In genomic region chr17:51439395-51440229, GRCh38 we compare ENCODE assay signal across 11 cellular contexts.
DNase-seq lines count a peak whose midpoint lies in the region; ATAC-seq and TF ChIP-seq lines count a peak whose summit lies in the region.
"Had no signal": no experiment of that assay in that cellular context is flagged by ENCODE, and none has a peak within 500 bp of the region (broad histone marks: within the 10 kb centered on the region; RNA-seq: fewer than 3 reads in every experiment).

No MANE protein-coding gene starts in this region.

- H3K27me3 Mint-ChIP-seq in CD8-positive, alpha-beta T cell (ENCODE audit: low read depth), result peaks cover 4% of the 10 kb centered on the region
- H3K27me3 Mint-ChIP-seq in activated T-helper 1 cell treated with anti-CD3 and anti-CD28 coated beads, Interleukin-12 subunit alpha, Interleukin-12 subunit beta, Interleukin-2, Interleukin-4 antibody, amounts not matched to agents 30 ng/mL and 10 ng/mL and 1 ng/mL, durations not matched to agents 14 hours and 24 hours and 36 hours (ENCODE audit: insufficient read depth), result no peaks in the 10 kb centered on the region

- CTCF ChIA-PET in CD8-positive, alpha-beta T cell (lab: Charles Lee), result no interaction called here
- CTCF ChIA-PET in HEK293T (lab: Yijun Ruan, JAX), result interaction anchor here (0.6 kb wide), 1 partner anchor 15 kb away, joined by 3 read pairs; no protein-coding TSS in a partner anchor

- no peak for DNase-seq in CD8-positive, alpha-beta T cell
- DNase-seq in NCI-H128 (lab: John Stamatoyannopoulos, UW; ENCODE audit: unreplicated experiment) (peak; percentile 9), kidney tubule cell (ENCODE audit: low spot score) (peak; percentile 63), HEK293T (ENCODE audit: extremely low spot score) (no peak), SW 1271 (lab: John Stamatoyannopoulos, UW) (no peak)
- DNase-seq in activated T-helper 1 cell treated with anti-CD3 and anti-CD28 coated beads, Interleukin-12 subunit alpha, Interleukin-12 subunit beta, Interleukin-2, Interleukin-4 antibody, amounts not matched to agents 30 ng/mL and 10 ng/mL and 1 ng/mL, durations not matched to agents 14 hours and 24 hours and 36 hours (ENCODE audit: low spot score), result no peak
- DNase-seq: cerebellar nuclear complex had no signal

- no peaks in the 10 kb centered on the region for H3K9me3 ChIP-seq in CD8-positive, alpha-beta T cell (ENCODE audit: low read length)

- no peaks in the 10 kb centered on the region for H3K36me3 ChIP-seq in CD8-positive, alpha-beta T cell (ENCODE audit: insufficient read depth, low read length)

- peaks cover 12% of the 10 kb centered on the region for H3K4me1 Mint-ChIP-seq in CD8-positive, alpha-beta T cell (ENCODE audit: low read depth)
- H3K4me1 Mint-ChIP-seq in activated T-helper 1 cell treated with anti-CD3 and anti-CD28 coated beads, Interleukin-12 subunit alpha, Interleukin-12 subunit beta, Interleukin-2, Interleukin-4 antibody, amounts not matched to agents 30 ng/mL and 10 ng/mL and 1 ng/mL, durations not matched to agents 14 hours and 24 hours and 36 hours (ENCODE audit: low read depth), result peaks cover 30% of the 10 kb centered on the region

- no peak overlapping the region for H3K27ac ChIP-seq in CD8-positive, alpha-beta T cell (ENCODE audit: low read depth, low read length)

- H3K9me3 Mint-ChIP-seq in CD8-positive, alpha-beta T cell, result no peaks in the 10 kb centered on the region
- peaks cover 6% of the 10 kb centered on the region for H3K9me3 Mint-ChIP-seq in activated T-helper 1 cell treated with anti-CD3 and anti-CD28 coated beads, Interleukin-12 subunit alpha, Interleukin-12 subunit beta, Interleukin-2, Interleukin-4 antibody, amounts not matched to agents 30 ng/mL and 10 ng/mL and 1 ng/mL, durations not matched to agents 14 hours and 24 hours and 36 hours
- H3K9me3 Mint-ChIP-seq: activated T-helper 2 cell treated with anti-CD3 and anti-CD28 coated beads, Interferon-gamma antibody, Interleukin-2, Interleukin-4, amounts not matched to agents 10 μg/mL and 5 μg/mL and 100 μg/mL, durations not matched to agents 14 hours and 24 hours and 36 hours had no signal

- no peak overlapping the region for H3K4me3 ChIP-seq in CD8-positive, alpha-beta T cell (ENCODE audit: low read depth, low read length)
- H3K4me3 ChIP-seq: lung had no signal

- no peak overlapping the region for H3K27ac Mint-ChIP-seq in CD8-positive, alpha-beta T cell
- H3K27ac Mint-ChIP-seq in activated T-helper 1 cell treated with anti-CD3 and anti-CD28 coated beads, Interleukin-12 subunit alpha, Interleukin-12 subunit beta, Interleukin-2, Interleukin-4 antibody, amounts not matched to agents 30 ng/mL and 10 ng/mL and 1 ng/mL, durations not matched to agents 14 hours and 24 hours and 36 hours, result peak overlapping the region; percentile 15
- H3K27ac Mint-ChIP-seq: activated T-helper 2 cell treated with anti-CD3 and anti-CD28 coated beads, Interferon-gamma antibody, Interleukin-2, Interleukin-4, amounts not matched to agents 10 μg/mL and 5 μg/mL and 100 μg/mL, durations not matched to agents 14 hours and 24 hours and 36 hours had no signal

- no peaks in the 10 kb centered on the region for H3K27me3 ChIP-seq in CD8-positive, alpha-beta T cell (ENCODE audit: insufficient read depth, low read length)

- H3K36me3 Mint-ChIP-seq in CD8-positive, alpha-beta T cell, result no peaks in the 10 kb centered on the region
- peaks cover 4% of the 10 kb centered on the region for H3K36me3 Mint-ChIP-seq in activated T-helper 1 cell treated with anti-CD3 and anti-CD28 coated beads, Interleukin-12 subunit alpha, Interleukin-12 subunit beta, Interleukin-2, Interleukin-4 antibody, amounts not matched to agents 30 ng/mL and 10 ng/mL and 1 ng/mL, durations not matched to agents 14 hours and 24 hours and 36 hours (ENCODE audit: low read depth)

- no peak for TF ChIP-seq CTCF in CD8-positive, alpha-beta T cell (IDR thresholded peaks at IDR 0.05)

- no peak overlapping the region for H3K4me3 Mint-ChIP-seq in CD8-positive, alpha-beta T cell
- H3K4me3 Mint-ChIP-seq in activated T-helper 1 cell treated with anti-CD3 and anti-CD28 coated beads, Interleukin-12 subunit alpha, Interleukin-12 subunit beta, Interleukin-2, Interleukin-4 antibody, amounts not matched to agents 30 ng/mL and 10 ng/mL and 1 ng/mL, durations not matched to agents 14 hours and 24 hours and 36 hours, result no peak overlapping the region

- peak; percentile 40 for ATAC-seq in CD8-positive, alpha-beta T cell
- ATAC-seq in HG03039 (IDR thresholded peaks at IDR 0.05; ENCODE audit: unreplicated experiment), result no peak
- no peak for ATAC-seq in HG02759 (IDR thresholded peaks at IDR 0.05; ENCODE audit: unreplicated experiment)

- intact Hi-C loops in CD8-positive, alpha-beta T cell (cut with DNase I, micrococcal nuclease), result no loop called here
- intact Hi-C loops in activated T-helper 1 cell treated with anti-CD3 and anti-CD28 coated beads, Interleukin-12 subunit alpha, Interleukin-12 subunit beta, Interleukin-2, Interleukin-4 antibody, amounts not matched to agents 30 ng/mL and 10 ng/mL and 1 ng/mL, durations not matched to agents 14 hours and 24 hours and 36 hours (cut with micrococcal nuclease), result no loop called here

- no peaks in the 10 kb centered on the region for H3K4me1 ChIP-seq in CD8-positive, alpha-beta T cell (ENCODE audit: insufficient read depth, low read length)

- POLR2A ChIA-PET in CD8-positive, alpha-beta T cell (lab: Charles Lee), result no interaction called here
- POLR2A ChIA-PET in HEK293T (lab: Yijun Ruan, JAX), result no interaction called here

TF ChIP-seq in HEK293T, 16 proteins besides CTCF, POLR2A, EP300 and RAD21:
- TF ChIP-seq TARDBP (IDR thresholded peaks at IDR 0.05) (no peak), ELF4 (IDR thresholded peaks at IDR 0.05) (no peak), FOXM1 (IDR thresholded peaks at IDR 0.05; ENCODE audit: borderline replicate concordance) (no peak), CTBP1 (IDR thresholded peaks at IDR 0.05; ENCODE audit: borderline replicate concordance) (no peak), LEF1 (IDR thresholded peaks at IDR 0.05; ENCODE audit: borderline replicate concordance) (no peak), ARNT (IDR thresholded peaks at IDR 0.05) (no peak), SUZ12 (IDR thresholded peaks at IDR 0.05) (no peak), FOXK2 (IDR thresholded peaks at IDR 0.05) (no peak), BHLHE40 (IDR thresholded peaks at IDR 0.05; ENCODE audit: borderline replicate concordance) (no peak), HDGF (IDR thresholded peaks at IDR 0.05; ENCODE audit: borderline replicate concordance) (no peak), ZNF384 (IDR thresholded peaks at IDR 0.05) (no peak), PKNOX1 (IDR thresholded peaks at IDR 0.05) (no peak), NFRKB (IDR thresholded peaks at IDR 0.05) (no peak), L3MBTL2 (conservative IDR thresholded peaks at IDR 0.05) (no peak), FOXA1 (IDR thresholded peaks at IDR 0.05) (no peak), SP1 (IDR thresholded peaks at IDR 0.05) (no peak)

Comparison
In these comparisons a context has a peak if more than half of its experiments do, and no peak if none do; other contexts are left out.
1. DNase-seq: peak in NCI-H128 (single experiment) and kidney tubule cell (single experiment); none in CD8-positive, alpha-beta T cell (0 of 7), activated T-helper 1 cell treated with anti-CD3 and anti-CD28 coated beads, Interleukin-12 subunit alpha, Interleukin-12 subunit beta, Interleukin-2, Interleukin-4 antibody, amounts not matched to agents 30 ng/mL and 10 ng/mL and 1 ng/mL, durations not matched to agents 14 hours and 24 hours and 36 hours (single experiment), HEK293T (single experiment) and SW 1271 (0 of 2).